In genomic region chr7:10707519-10707918, GRCh38 we compare ENCODE assay signal across 11 cellular contexts.
DNase-seq lines count a peak whose midpoint lies in the region; ATAC-seq, FAIRE-seq and TF ChIP-seq lines count a peak whose summit lies in the region.
"Had no signal": no experiment of that assay in that cellular context is flagged by ENCODE, and none has a peak within 500 bp of the region (broad histone marks: within the 10 kb centered on the region; RNA-seq: fewer than 3 reads in every experiment).

No MANE protein-coding gene starts in this region.

- FAIRE-seq in GM19239 (lab: Jason Lieb, UNC), result peak; percentile 4

- H3F3A ChIP-seq in smooth muscle cell (ENCODE audit: low read depth), result peaks cover 4% of the 10 kb centered on the region

- H4K20me1 ChIP-seq in smooth muscle cell (ENCODE audit: low read depth), result no peaks in the 10 kb centered on the region

- H3K4me2 ChIP-seq in smooth muscle cell, result peak overlapping the region; percentile 29

- peak; percentile 25 for ATAC-seq in HG02610 (IDR thresholded peaks at IDR 0.05; ENCODE audit: unreplicated experiment)
- ATAC-seq in HG03520 (IDR thresholded peaks at IDR 0.05; ENCODE audit: unreplicated experiment), result peak; percentile 16
- ATAC-seq in left lobe of liver, result no peak
- ATAC-seq in left cardiac atrium, result no peak

- no peaks in the 10 kb centered on the region for H3K9me3 ChIP-seq in smooth muscle cell (replicated peaks; ENCODE audit: low read depth)

- H3K4me3 ChIP-seq in smooth muscle cell, result no peak overlapping the region

- intact Hi-C loops in left cardiac atrium (cut with DNase I), result no loop called here

- H3K9ac ChIP-seq in smooth muscle cell (ENCODE audit: low read depth), result no peak overlapping the region

- DNase-seq in GM19239 (ENCODE audit: insufficient read length, low spot score) (no peak), smooth muscle cell (lab: John Stamatoyannopoulos, UW; ENCODE audit: unreplicated experiment) (no peak), left lobe of liver (ENCODE audit: low spot score) (no peak), left cardiac atrium (no peak)
- no peak for DNase-seq in activated naive CD4-positive, alpha-beta T cell treated with Interleukin-2 at 50 U/mL for 16 hours
- DNase-seq: activated CD8-positive, alpha-beta memory T cell treated with anti-CD3 and anti-CD28 coated beads, Interleukin-2, amount 50 U/mL, for 4 hours; GOT3; naive B cell had no signal

- TF ChIP-seq CTCF in smooth muscle cell (IDR thresholded peaks at IDR 0.05; ENCODE audit: borderline replicate concordance, insufficient read depth, poor library complexity, severe bottlenecking), result no peak

- no peak overlapping the region for H2AFZ ChIP-seq in smooth muscle cell (ENCODE audit: low read depth)

- 3% methylated on average over 1 of the region's 1 CpG for WGBS in smooth muscle cell (ENCODE audit: low lambda C conversion rate)

- no peaks in the 10 kb centered on the region for H3K27me3 ChIP-seq in smooth muscle cell (ENCODE audit: low read depth)

- no peaks in the 10 kb centered on the region for H3K36me3 ChIP-seq in smooth muscle cell (ENCODE audit: low read depth)

- H3K27ac ChIP-seq in smooth muscle cell (ENCODE audit: low read depth), result no peak overlapping the region
- H3K27ac ChIP-seq: epithelial cell of prostate had no signal

- peaks cover 5% of the 10 kb centered on the region for H3K4me1 ChIP-seq in smooth muscle cell (ENCODE audit: low read depth)

- H3K79me2 ChIP-seq in smooth muscle cell (ENCODE audit: low read depth), result no peaks in the 10 kb centered on the region

Comparison
In these comparisons a context has a peak if more than half of its experiments do, and no peak if none do; other contexts are left out.
1. ATAC-seq: peak in HG02610 (single experiment) and HG03520 (single experiment); none in left lobe of liver (single experiment) and left cardiac atrium (0 of 2).